24 cellular contexts compared by ENCODE assay signal in genomic region chr14:98512501-98513251, GRCh38.
DNase-seq lines count a peak whose midpoint lies in the region; ATAC-seq and TF ChIP-seq lines count a peak whose summit lies in the region.
"Had no signal": no experiment of that assay in that cellular context is flagged by ENCODE, and none has a peak within 500 bp of the region (broad histone marks: within the 10 kb centered on the region; RNA-seq: fewer than 3 reads in every experiment).

No MANE protein-coding gene starts in this region.

- CTCF ChIA-PET in activated CD4-positive, alpha-beta T cell treated with anti-CD3 and anti-CD28 coated beads, Interleukin-2, amount 10 ng/mL, durations not matched to agents 7 days and 5 days (lab: Charles Lee) = no interaction called here

- no peak overlapping the region for H2AK5ac ChIP-seq in mesendoderm (ENCODE audit: low read length)

- H2BK120ac ChIP-seq in mesendoderm (ENCODE audit: low read depth, low read length) = no peak overlapping the region

- H3K36me3 ChIP-seq in mesendoderm (ENCODE audit: control insufficient read depth, insufficient read depth, low read length) = no peaks in the 10 kb centered on the region
- H3K36me3 ChIP-seq: ascending aorta, BE2C, ovary, right lobe of liver, thoracic aorta had no signal

- no peaks in the 10 kb centered on the region for H3K79me2 ChIP-seq in mesendoderm (ENCODE audit: control insufficient read depth, insufficient read depth, low read length)

- H3K27ac ChIP-seq in mesendoderm (ENCODE audit: low read depth, low read length) = no peak overlapping the region
- H3K27ac ChIP-seq: ascending aorta, GM23248, HL-60, ovary, right lobe of liver, thoracic aorta, VCaP had no signal

- POLR2A ChIA-PET in activated CD4-positive, alpha-beta T cell treated with anti-CD3 and anti-CD28 coated beads, Interleukin-2, amount 10 ng/mL, durations not matched to agents 7 days and 5 days (lab: Charles Lee) = no interaction called here

- ATAC-seq in GM18502 (IDR thresholded peaks at IDR 0.05; ENCODE audit: poor library complexity, unreplicated experiment) = no peak
- ATAC-seq: esophagus mucosa, PC-3, right lobe of liver had no signal

- H3K4ac ChIP-seq in mesendoderm (ENCODE audit: low read depth, low read length) = no peak overlapping the region

- no peak for DNase-seq in activated CD4-positive, alpha-beta T cell treated with anti-CD3 and anti-CD28 coated beads, Interleukin-2, amount 10 ng/mL, durations not matched to agents 24 days and 14 days
- no peak for DNase-seq in activated CD4-positive, alpha-beta T cell treated with anti-CD3 and anti-CD28 coated beads, Interleukin-2, amount 10 ng/mL, durations not matched to agents 7 days and 5 days
- DNase-seq in D341Med (ENCODE audit: low spot score) (peak; percentile 33), mesendoderm (peak; percentile 4), GM10266 (ENCODE audit: extremely low spot score) (no peak), Kasumi-1 (lab: John Stamatoyannopoulos, UW) (no peak)
- no peak for DNase-seq in activated T-helper 1 cell treated with anti-CD3 and anti-CD28 coated beads, Interleukin-12 subunit alpha, Interleukin-12 subunit beta, Interleukin-2, Interleukin-4 antibody, amounts not matched to agents 30 ng/mL and 10 ng/mL and 1 ng/mL, durations not matched to agents 14 hours and 24 hours and 36 hours (ENCODE audit: low spot score)
- DNase-seq: activated CD4-positive, alpha-beta memory T cell treated with anti-CD3 and anti-CD28 coated beads, Interleukin-2, amount 10 ng/mL, durations not matched to agents 7 days and 5 days; BE2C; effector CD4-positive, alpha-beta T cell; GM23248; kidney glomerular epithelial cell; mammary epithelial cell; NCI-H1436; NCI-H2171; ovary; PC-3; right lobe of liver had no signal

- peaks cover 32% of the 10 kb centered on the region for H3K4me1 Mint-ChIP-seq in activated CD4-positive, alpha-beta T cell treated with anti-CD3 and anti-CD28 coated beads, Interleukin-2, amount 10 ng/mL, durations not matched to agents 24 days and 14 days
- peaks cover 26% of the 10 kb centered on the region for H3K4me1 Mint-ChIP-seq in activated CD4-positive, alpha-beta T cell treated with anti-CD3 and anti-CD28 coated beads, Interleukin-2, amount 10 ng/mL, durations not matched to agents 7 days and 5 days
- peaks cover 36% of the 10 kb centered on the region for H3K4me1 Mint-ChIP-seq in activated T-helper 1 cell treated with anti-CD3 and anti-CD28 coated beads, Interleukin-12 subunit alpha, Interleukin-12 subunit beta, Interleukin-2, Interleukin-4 antibody, amounts not matched to agents 30 ng/mL and 10 ng/mL and 1 ng/mL, durations not matched to agents 14 hours and 24 hours and 36 hours (ENCODE audit: low read depth)

- no peak overlapping the region for H3K18ac ChIP-seq in mesendoderm (ENCODE audit: low read length)

- H4K5ac ChIP-seq in mesendoderm (ENCODE audit: low read length) = no peak overlapping the region

- H2BK5ac ChIP-seq in mesendoderm (ENCODE audit: low read length) = no peak overlapping the region

- H3K27me3 Mint-ChIP-seq in activated CD4-positive, alpha-beta T cell treated with anti-CD3 and anti-CD28 coated beads, Interleukin-2, amount 10 ng/mL, durations not matched to agents 24 days and 14 days = no peaks in the 10 kb centered on the region
- no peaks in the 10 kb centered on the region for H3K27me3 Mint-ChIP-seq in activated CD4-positive, alpha-beta T cell treated with anti-CD3 and anti-CD28 coated beads, Interleukin-2, amount 10 ng/mL, durations not matched to agents 7 days and 5 days
- no peaks in the 10 kb centered on the region for H3K27me3 Mint-ChIP-seq in activated T-helper 1 cell treated with anti-CD3 and anti-CD28 coated beads, Interleukin-12 subunit alpha, Interleukin-12 subunit beta, Interleukin-2, Interleukin-4 antibody, amounts not matched to agents 30 ng/mL and 10 ng/mL and 1 ng/mL, durations not matched to agents 14 hours and 24 hours and 36 hours (ENCODE audit: insufficient read depth)
- H3K27me3 Mint-ChIP-seq: activated CD4-positive, alpha-beta memory T cell treated with anti-CD3 and anti-CD28 coated beads, Interleukin-2, amount 10 ng/mL, durations not matched to agents 7 days and 5 days had no signal

- no peak overlapping the region for H4K8ac ChIP-seq in mesendoderm (ENCODE audit: low read depth, low read length)

- H3K9me3 Mint-ChIP-seq in activated CD4-positive, alpha-beta T cell treated with anti-CD3 and anti-CD28 coated beads, Interleukin-2, amount 10 ng/mL, durations not matched to agents 24 days and 14 days = peaks cover 4% of the 10 kb centered on the region
- peaks cover 11% of the 10 kb centered on the region for H3K9me3 Mint-ChIP-seq in activated CD4-positive, alpha-beta T cell treated with anti-CD3 and anti-CD28 coated beads, Interleukin-2, amount 10 ng/mL, durations not matched to agents 7 days and 5 days
- peaks cover 12% of the 10 kb centered on the region for H3K9me3 Mint-ChIP-seq in activated T-helper 1 cell treated with anti-CD3 and anti-CD28 coated beads, Interleukin-12 subunit alpha, Interleukin-12 subunit beta, Interleukin-2, Interleukin-4 antibody, amounts not matched to agents 30 ng/mL and 10 ng/mL and 1 ng/mL, durations not matched to agents 14 hours and 24 hours and 36 hours
- H3K9me3 Mint-ChIP-seq: activated CD4-positive, alpha-beta memory T cell treated with anti-CD3 and anti-CD28 coated beads, Interleukin-2, amount 10 ng/mL, durations not matched to agents 7 days and 5 days had no signal

- no peak overlapping the region for H3K4me2 ChIP-seq in mesendoderm (ENCODE audit: low read length)

- H3K23ac ChIP-seq in mesendoderm (ENCODE audit: low read length) = no peak overlapping the region

- peak overlapping the region; percentile 20 for H3K4me3 Mint-ChIP-seq in activated CD4-positive, alpha-beta T cell treated with anti-CD3 and anti-CD28 coated beads, Interleukin-2, amount 10 ng/mL, durations not matched to agents 24 days and 14 days
- H3K4me3 Mint-ChIP-seq in activated CD4-positive, alpha-beta T cell treated with anti-CD3 and anti-CD28 coated beads, Interleukin-2, amount 10 ng/mL, durations not matched to agents 7 days and 5 days = no peak overlapping the region
- no peak overlapping the region for H3K4me3 Mint-ChIP-seq in activated T-helper 1 cell treated with anti-CD3 and anti-CD28 coated beads, Interleukin-12 subunit alpha, Interleukin-12 subunit beta, Interleukin-2, Interleukin-4 antibody, amounts not matched to agents 30 ng/mL and 10 ng/mL and 1 ng/mL, durations not matched to agents 14 hours and 24 hours and 36 hours
- H3K4me3 Mint-ChIP-seq: activated CD4-positive, alpha-beta memory T cell treated with anti-CD3 and anti-CD28 coated beads, Interleukin-2, amount 10 ng/mL, durations not matched to agents 7 days and 5 days had no signal

- peaks cover 3% of the 10 kb centered on the region for H3K36me3 Mint-ChIP-seq in activated CD4-positive, alpha-beta T cell treated with anti-CD3 and anti-CD28 coated beads, Interleukin-2, amount 10 ng/mL, durations not matched to agents 24 days and 14 days (ENCODE audit: low read depth)
- H3K36me3 Mint-ChIP-seq in activated CD4-positive, alpha-beta T cell treated with anti-CD3 and anti-CD28 coated beads, Interleukin-2, amount 10 ng/mL, durations not matched to agents 7 days and 5 days (ENCODE audit: low read depth) = no peaks in the 10 kb centered on the region
- peaks cover 6% of the 10 kb centered on the region for H3K36me3 Mint-ChIP-seq in activated T-helper 1 cell treated with anti-CD3 and anti-CD28 coated beads, Interleukin-12 subunit alpha, Interleukin-12 subunit beta, Interleukin-2, Interleukin-4 antibody, amounts not matched to agents 30 ng/mL and 10 ng/mL and 1 ng/mL, durations not matched to agents 14 hours and 24 hours and 36 hours (ENCODE audit: low read depth)

- intact Hi-C loops in activated CD4-positive, alpha-beta T cell treated with anti-CD3 and anti-CD28 coated beads, Interleukin-2, amount 10 ng/mL, durations not matched to agents 24 days and 14 days (cut with micrococcal nuclease) = no loop called here
- intact Hi-C loops in activated T-helper 1 cell treated with anti-CD3 and anti-CD28 coated beads, Interleukin-12 subunit alpha, Interleukin-12 subunit beta, Interleukin-2, Interleukin-4 antibody, amounts not matched to agents 30 ng/mL and 10 ng/mL and 1 ng/mL, durations not matched to agents 14 hours and 24 hours and 36 hours (cut with micrococcal nuclease) = loop anchor here (2.0 to 5.0 kb wide), 2 partner anchors 374 to 760 kb away; partner anchors contain the start of gene BCL11B

- H3K4me3 ChIP-seq in mesendoderm (ENCODE audit: low read length) = no peak overlapping the region
- H3K4me3 ChIP-seq: ascending aorta, GM23248, ovary, right lobe of liver, thoracic aorta had no signal

- H2BK15ac ChIP-seq in mesendoderm (replicated peaks; ENCODE audit: low read depth) = no peak overlapping the region

- H3K4me1 ChIP-seq in mesendoderm (ENCODE audit: control insufficient read depth, low read depth, low read length) = peaks cover 4% of the 10 kb centered on the region
- H3K4me1 ChIP-seq: ascending aorta, BE2C, right lobe of liver had no signal

- no CpG with 5 or more reads among the region's 10 CpGs for WGBS in mesendoderm (ENCODE audit: extremely low coverage, insufficient coverage, low lambda C conversion rate)

- no peak overlapping the region for H3K27ac Mint-ChIP-seq in activated CD4-positive, alpha-beta T cell treated with anti-CD3 and anti-CD28 coated beads, Interleukin-2, amount 10 ng/mL, durations not matched to agents 24 days and 14 days
- H3K27ac Mint-ChIP-seq in activated CD4-positive, alpha-beta T cell treated with anti-CD3 and anti-CD28 coated beads, Interleukin-2, amount 10 ng/mL, durations not matched to agents 7 days and 5 days = no peak overlapping the region
- H3K27ac Mint-ChIP-seq in activated T-helper 1 cell treated with anti-CD3 and anti-CD28 coated beads, Interleukin-12 subunit alpha, Interleukin-12 subunit beta, Interleukin-2, Interleukin-4 antibody, amounts not matched to agents 30 ng/mL and 10 ng/mL and 1 ng/mL, durations not matched to agents 14 hours and 24 hours and 36 hours = peak overlapping the region; percentile 12
- H3K27ac Mint-ChIP-seq: activated CD4-positive, alpha-beta memory T cell treated with anti-CD3 and anti-CD28 coated beads, Interleukin-2, amount 10 ng/mL, durations not matched to agents 7 days and 5 days had no signal

- no peaks in the 10 kb centered on the region for H3K27me3 ChIP-seq in mesendoderm (ENCODE audit: insufficient read depth, low read length, poor library complexity)
- H3K27me3 ChIP-seq: ascending aorta, BE2C, ovary, right lobe of liver had no signal

- no peak overlapping the region for H3K9ac ChIP-seq in mesendoderm (ENCODE audit: low read length)
- H3K9ac ChIP-seq: GM23248 had no signal

- H3K56ac ChIP-seq in mesendoderm (ENCODE audit: low read length) = peak overlapping the region; percentile 10

- no peaks in the 10 kb centered on the region for H3K79me1 ChIP-seq in mesendoderm (ENCODE audit: low read length)

- TF ChIP-seq CTCF in GM10266 (IDR thresholded peaks at IDR 0.05; ENCODE audit: control insufficient read depth, insufficient read depth, low read depth, missing control alignments) = no peak

Comparison
In these comparisons a context has a peak if more than half of its experiments do, and no peak if none do; other contexts are left out.
1. DNase-seq: peak in D341Med (single experiment) and mesendoderm (single experiment); none in activated CD4-positive, alpha-beta T cell treated with anti-CD3 and anti-CD28 coated beads, Interleukin-2, amount 10 ng/mL, durations not matched to agents 24 days and 14 days (single experiment), activated CD4-positive, alpha-beta T cell treated with anti-CD3 and anti-CD28 coated beads, Interleukin-2, amount 10 ng/mL, durations not matched to agents 7 days and 5 days (single experiment), activated T-helper 1 cell treated with anti-CD3 and anti-CD28 coated beads, Interleukin-12 subunit alpha, Interleukin-12 subunit beta, Interleukin-2, Interleukin-4 antibody, amounts not matched to agents 30 ng/mL and 10 ng/mL and 1 ng/mL, durations not matched to agents 14 hours and 24 hours and 36 hours (single experiment), GM10266 (single experiment) and Kasumi-1 (0 of 2).